In the genomic region with DNA sequence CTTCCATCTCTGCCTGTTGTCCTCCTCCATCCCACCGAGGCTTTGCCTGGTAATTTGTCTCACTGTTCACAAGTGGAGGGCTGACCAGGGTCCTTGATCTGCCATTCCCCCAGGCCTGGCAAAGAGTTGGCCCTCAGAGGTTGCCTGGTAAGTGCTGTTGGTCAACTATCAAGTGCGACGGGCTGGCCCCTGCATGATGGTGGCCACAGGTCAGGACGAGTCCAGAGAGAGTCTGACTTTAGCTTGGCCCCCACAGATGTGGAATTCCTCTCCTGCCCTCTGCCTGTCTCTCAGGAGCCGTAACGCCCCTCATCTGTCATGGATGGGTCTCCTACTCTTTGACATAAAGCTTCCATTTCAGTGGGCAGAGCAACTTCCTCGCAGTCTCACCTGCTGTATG, we compare ENCODE assay signal across 32 cellular contexts.
"Had no signal": no experiment of that assay in that cellular context is flagged by ENCODE, and none has a peak within 500 bp of the region (broad histone marks: within the 10 kb centered on the region; RNA-seq: fewer than 3 reads in every experiment).

No MANE protein-coding gene starts in this region.

- H3K9me3 ChIP-seq: adrenal gland, body of pancreas, breast epithelium had no signal

- H3K27me3 ChIP-seq: adrenal gland, body of pancreas, brain microvascular endothelial cell, breast epithelium had no signal

- H3K4me3 ChIP-seq: adrenal gland, body of pancreas, breast epithelium had no signal

- H3K27ac ChIP-seq: adrenal gland, body of pancreas, brain microvascular endothelial cell, breast epithelium, VCaP had no signal

- H3K4me1 ChIP-seq: adrenal gland, body of pancreas, breast epithelium had no signal

- DNase-seq: activated B cell treated with CpG ODN at 0.5 μM for 24 hours; activated CD4-positive, alpha-beta memory T cell treated with anti-CD3 and anti-CD28 coated beads for 36 hours; activated CD4-positive, alpha-beta T cell treated with anti-CD3 and anti-CD28 coated beads for 4 hours; activated CD4-positive, alpha-beta T cell treated with anti-CD3 and anti-CD28 coated beads, Interleukin-2, amount 10 ng/mL, durations not matched to agents 24 days and 14 days; activated CD4-positive, alpha-beta T cell treated with anti-CD3 and anti-CD28 coated beads, Interleukin-2, amount 50 U/mL, for 1 hour; activated CD4-positive, alpha-beta T cell treated with anti-CD3 and anti-CD28 coated beads, Interleukin-2, amount 50 U/mL, for 4 hours; activated CD4-positive, CD25-positive, alpha-beta regulatory T cell treated with anti-CD3 and anti-CD28 coated beads, Interleukin-2, amount 50 U/mL, for 72 hours; activated CD8-positive, alpha-beta memory T cell treated with anti-CD3 and anti-CD28 coated beads, Interleukin-2, amount 50 U/mL, for 4 hours; activated CD8-positive, alpha-beta T cell treated with anti-CD3 and anti-CD28 coated beads for 36 hours; activated effector memory CD4-positive, alpha-beta T cell treated with anti-CD3 and anti-CD28 coated beads, Interleukin-2, amount 50 U/mL, for 16 hours; activated gamma-delta T cell treated with Interleukin-2 at 50 U/mL for 16 hours; activated naive CD4-positive, alpha-beta T cell; activated naive CD4-positive, alpha-beta T cell treated with anti-CD3 and anti-CD28 coated beads for 36 hours; activated naive CD4-positive, alpha-beta T cell treated with anti-CD3 and anti-CD28 coated beads, Interleukin-2, amount 50 U/mL, for 16 hours; activated naive CD8-positive, alpha-beta T cell treated with anti-CD3 and anti-CD28 coated beads for 36 hours; activated T-cell treated with anti-CD3 and anti-CD28 coated beads for 4 hours; activated T-cell treated with anti-CD3 and anti-CD28 coated beads, Interleukin-2, amount 50 U/mL, for 1 hour; activated T-cell treated with anti-CD3 and anti-CD28 coated beads, Interleukin-2, amount 50 U/mL, for 4 hours; activated T-cell treated with anti-CD3 and anti-CD28 coated beads, Interleukin-2, amount 50 U/mL, for 72 hours; adrenal gland; amniotic stem cell; aorta; body of pancreas; brain microvascular endothelial cell; central memory CD4-positive, alpha-beta T cell; T-helper 1 cell; T-helper 2 cell; T-helper 9 cell had no signal

- H3K36me3 ChIP-seq: adrenal gland, brain microvascular endothelial cell, breast epithelium had no signal

- ATAC-seq: activated CD8-positive, alpha-beta T cell treated with anti-CD3 and anti-CD28 coated beads for 36 hours; activated naive CD4-positive, alpha-beta T cell treated with anti-CD3 and anti-CD28 coated beads, Interleukin-2, amount 50 U/mL, for 72 hours; activated T-cell treated with anti-CD3 and anti-CD28 coated beads, Interleukin-2, amount 50 U/mL, for 4 hours; activated T-cell treated with anti-CD3 and anti-CD28 coated beads, Interleukin-2, amount 50 U/mL, for 72 hours; activated T-helper 17 cell treated with anti-CD3 and anti-CD28 coated beads, Interleukin-2, amount 50 U/mL, for 72 hours; body of pancreas had no signal
